ENCODE assay signal across 13 cellular contexts in the genomic region with DNA sequence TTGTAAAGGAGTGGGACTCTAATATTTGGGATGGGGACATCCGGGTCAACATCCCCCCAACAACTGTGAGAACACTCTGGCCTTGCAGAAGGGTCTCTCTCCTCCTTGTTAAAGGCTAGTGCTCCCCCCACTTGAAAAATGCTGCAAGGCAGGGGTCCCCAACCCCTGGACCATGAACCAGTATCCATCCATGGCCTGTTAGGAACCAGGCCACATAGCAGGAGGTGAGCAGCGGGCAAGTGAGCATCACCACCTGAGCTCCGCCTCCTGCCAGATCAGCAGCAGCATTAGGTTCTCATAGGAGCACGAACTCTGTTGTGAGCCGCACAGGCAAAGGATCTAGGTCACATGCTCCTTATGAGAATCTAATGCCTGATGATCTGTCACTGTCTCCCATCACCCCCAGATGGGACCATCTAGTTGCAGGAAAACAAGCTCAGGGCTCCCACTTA.
A peak's percentile ranks its signal among the peaks of the same experiment; 100 is the strongest.
DNase-seq lines count a peak whose midpoint lies in the region; ATAC-seq and TF ChIP-seq lines count a peak whose summit lies in the region.
"Had no signal": no experiment of that assay in that cellular context is flagged by ENCODE, and none has a peak within 500 bp of the region (broad histone marks: within the 10 kb centered on the region; RNA-seq: fewer than 3 reads in every experiment).

No MANE protein-coding gene starts in this region.

- ATAC-seq in esophagus mucosa: no peak
- ATAC-seq: A549; CD8-positive, alpha-beta T cell; GM23338 had no signal

- H3K9me3 ChIP-seq in BLaER1 (peaks cover 16% of the 10 kb centered on the region), endodermal cell (ENCODE audit: control insufficient read depth, low read length) (no peaks in the 10 kb centered on the region), sigmoid colon (no peaks in the 10 kb centered on the region)
- H3K9me3 ChIP-seq in BLaER1 treated with 17β-estradiol and CSF1 and Interleukin-3, amounts not matched to agents 10 nM and 100 nM (replicated peaks in 1 of 11): peaks cover 0 to 26% (median 7%) of the 10 kb centered on the region in 11 experiments; a peak in 11 of 22 replicates
- H3K9me3 ChIP-seq: A549 had no signal

- WGBS in endodermal cell (ENCODE audit: insufficient coverage in 1 of 2, insufficient read length in 1 of 2), 2 experiments: 91 to 93% methylated on average over 4 to 5 of the region's 5 CpGs
- WGBS in sigmoid colon, 2 donors: 96 to 99% methylated on average over 5 of the region's 5 CpGs

- no peaks in the 10 kb centered on the region for H4K20me1 ChIP-seq in BLaER1
- H4K20me1 ChIP-seq in BLaER1 treated with 17β-estradiol and CSF1 and Interleukin-3, amounts not matched to agents 10 nM and 100 nM: no peaks in the 10 kb centered on the region

- H3K4me3 ChIP-seq in BLaER1: no peak overlapping the region
- H3K4me3 ChIP-seq in BLaER1 treated with 17β-estradiol and CSF1 and Interleukin-3, amounts not matched to agents 10 nM and 100 nM: no peak overlapping the region
- H3K4me3 ChIP-seq in endodermal cell (ENCODE audit: low read length): no peak overlapping the region
- H3K4me3 ChIP-seq in sigmoid colon: no peak overlapping the region
- H3K4me3 ChIP-seq: A549, GM23338 had no signal

- H3K36me3 ChIP-seq in BLaER1 (no peaks in the 10 kb centered on the region), endodermal cell (ENCODE audit: control insufficient read depth, insufficient read depth, low read length) (no peaks in the 10 kb centered on the region), sigmoid colon (no peaks in the 10 kb centered on the region)
- no peaks in the 10 kb centered on the region for H3K36me3 ChIP-seq in BLaER1 treated with 17β-estradiol and CSF1 and Interleukin-3, amounts not matched to agents 10 nM and 100 nM

- H3K36me3 Mint-ChIP-seq in endodermal cell (ENCODE audit: low read depth): no peaks in the 10 kb centered on the region
- H3K36me3 Mint-ChIP-seq: CD8-positive, alpha-beta T cell had no signal

- TF ChIP-seq CTCF in endodermal cell (conservative IDR thresholded peaks at IDR 0.05): no peak
- TF ChIP-seq CTCF in sigmoid colon (IDR thresholded peaks at IDR 0.05): no peak

- no peak overlapping the region for H3K27ac Mint-ChIP-seq in endodermal cell
- H3K27ac Mint-ChIP-seq: CD8-positive, alpha-beta T cell; GM23338 had no signal

- no peak overlapping the region for H3K4me3 Mint-ChIP-seq in endodermal cell
- H3K4me3 Mint-ChIP-seq: CD8-positive, alpha-beta T cell; GM23338 had no signal

- H3K4me1 ChIP-seq in BLaER1 (peaks cover 51% of the 10 kb centered on the region), endodermal cell (ENCODE audit: control insufficient read depth, insufficient read depth, low read length) (no peaks in the 10 kb centered on the region), sigmoid colon (peaks cover 0 to 15% (median 12%) of the 10 kb centered on the region in 4 donors)
- H3K4me1 ChIP-seq in BLaER1 treated with 17β-estradiol and CSF1 and Interleukin-3, amounts not matched to agents 10 nM and 100 nM: peaks cover 43 to 73% (median 61%) of the 10 kb centered on the region in 10 experiments
- H3K4me1 ChIP-seq: A549 had no signal

- H3K27ac ChIP-seq in BLaER1 (no peak overlapping the region), endodermal cell (ENCODE audit: low read depth, low read length) (no peak overlapping the region), sigmoid colon (no peak overlapping the region)
- peak overlapping the region in 1 of 11 experiments; percentile 0; a peak in 1 of 22 replicates for H3K27ac ChIP-seq in BLaER1 treated with 17β-estradiol and CSF1 and Interleukin-3, amounts not matched to agents 10 nM and 100 nM
- H3K27ac ChIP-seq: A549 had no signal

- H3K27me3 ChIP-seq in BLaER1 (no peaks in the 10 kb centered on the region), endodermal cell (ENCODE audit: control insufficient read depth, insufficient read depth, low read length, poor library complexity, severe bottlenecking) (no peaks in the 10 kb centered on the region), sigmoid colon (no peaks in the 10 kb centered on the region)
- H3K27me3 ChIP-seq in BLaER1 treated with 17β-estradiol and CSF1 and Interleukin-3, amounts not matched to agents 10 nM and 100 nM: no peaks in the 10 kb centered on the region

- peaks cover 6% of the 10 kb centered on the region for H3K4me1 Mint-ChIP-seq in endodermal cell

- no peak for TF ChIP-seq EP300 in sigmoid colon (IDR thresholded peaks at IDR 0.05)

- TF ChIP-seq POLR2A in sigmoid colon (IDR thresholded peaks at IDR 0.05): no peak

- intact Hi-C loops in sigmoid colon (cut with DNase I): no loop called here

- H3K9ac ChIP-seq in BLaER1: no peak overlapping the region
- no peak overlapping the region for H3K9ac ChIP-seq in BLaER1 treated with 17β-estradiol and CSF1 and Interleukin-3, amounts not matched to agents 10 nM and 100 nM
- no peak overlapping the region for H3K9ac ChIP-seq in endodermal cell (ENCODE audit: extremely low read depth, low read length, poor library complexity, severe bottlenecking)

- peaks cover 10% of the 10 kb centered on the region for H3K9me3 Mint-ChIP-seq in endodermal cell
- H3K9me3 Mint-ChIP-seq: CD8-positive, alpha-beta T cell had no signal

- DNase-seq in endodermal cell: peak; percentile 19
- peak; percentile 58 for DNase-seq in sigmoid colon
- DNase-seq in effector CD4-positive, alpha-beta T cell: no peak
- no peak for DNase-seq in NCI-H1417 (lab: John Stamatoyannopoulos, UW)
- DNase-seq: Calu3, HCEC 1CT, IMR-90 had no signal

- peaks cover 2% of the 10 kb centered on the region for H3K27me3 Mint-ChIP-seq in endodermal cell (ENCODE audit: insufficient read depth)

- H3K4me2 ChIP-seq in BLaER1: peak overlapping the region; percentile 56; the same call in 1 of the 2 replicates
- peak overlapping the region in 7 of 11 experiments; percentile 52 to 85 (median 77); a peak in 7 of 22 replicates for H3K4me2 ChIP-seq in BLaER1 treated with 17β-estradiol and CSF1 and Interleukin-3, amounts not matched to agents 10 nM and 100 nM
- H3K4me2 ChIP-seq: A549, GM23338 had no signal

Comparison
In these comparisons a context has a peak if more than half of its experiments do, and no peak if none do; other contexts are left out.
1. DNase-seq: peak in endodermal cell (single experiment) and sigmoid colon (single experiment); none in effector CD4-positive, alpha-beta T cell (single experiment) and NCI-H1417 (0 of 3).